In the genomic region with DNA sequence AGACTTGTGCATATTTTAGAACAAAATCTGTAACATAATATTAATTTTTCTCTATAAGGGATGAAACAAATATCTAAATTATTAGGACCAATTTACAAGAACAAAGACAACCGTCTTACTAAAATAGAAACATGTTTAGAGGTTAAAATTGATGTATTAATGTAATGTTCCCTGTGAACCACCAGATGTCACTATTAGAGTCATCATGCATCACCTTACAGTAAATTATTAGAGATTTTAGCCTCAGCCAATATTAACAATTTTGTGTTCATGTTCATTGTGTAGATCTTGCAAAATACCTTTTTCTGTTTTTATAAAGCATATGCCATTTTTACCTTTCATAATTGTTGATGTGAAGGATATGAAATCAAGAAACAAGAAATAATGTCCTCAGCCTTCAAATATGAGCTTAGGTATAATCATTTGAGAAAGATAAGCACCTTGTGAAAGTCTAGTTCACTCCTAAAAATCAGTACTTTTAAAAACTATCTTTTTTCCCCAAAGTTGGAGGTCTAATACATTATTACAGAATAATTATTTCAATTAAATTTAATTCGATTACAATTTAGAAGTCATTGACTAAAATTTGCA, we compare ENCODE assay signal across 7 cellular contexts.
DNase-seq lines count a peak whose midpoint lies in the region; ATAC-seq and TF ChIP-seq lines count a peak whose summit lies in the region.

No MANE protein-coding gene starts in this region.

- no peaks in the 10 kb centered on the region for H3K9me3 Mint-ChIP-seq in activated CD8-positive, alpha-beta memory T cell treated with anti-CD3 and anti-CD28 coated beads, Interleukin-2, amount 10 ng/mL, durations not matched to agents 7 days and 5 days (ENCODE audit: low read depth)

- peak; percentile 50; the same call in 1 of the 2 replicates for TF ChIP-seq CTCF in OCI-LY1 (IDR thresholded peaks at IDR 0.05; ENCODE audit: low read length)
- peak; percentile 47 for TF ChIP-seq CTCF in foreskin fibroblast (IDR thresholded peaks at IDR 0.05; ENCODE audit: low read depth, low read length)

- no peak overlapping the region for H2AFZ ChIP-seq in OCI-LY1 (ENCODE audit: low read length)

- H3K4me1 Mint-ChIP-seq in activated CD8-positive, alpha-beta memory T cell treated with anti-CD3 and anti-CD28 coated beads, Interleukin-2, amount 10 ng/mL, durations not matched to agents 7 days and 5 days = no peaks in the 10 kb centered on the region

- H3K27ac ChIP-seq in OCI-LY1 (ENCODE audit: low read depth, low read length, poor library complexity, severe bottlenecking) = no peak overlapping the region

- no peaks in the 10 kb centered on the region for H4K20me1 ChIP-seq in OCI-LY1 (ENCODE audit: insufficient read depth, low read length)

- CTCF ChIA-PET in activated CD8-positive, alpha-beta memory T cell treated with anti-CD3 and anti-CD28 coated beads, Interleukin-2, amount 10 ng/mL, durations not matched to agents 7 days and 5 days (lab: Charles Lee) = interaction anchor here (0.7 to 1.5 kb wide), 2 partner anchors 9 to 15 kb away, joined by 3 to 4 read pairs; no protein-coding TSS in a partner anchor

- H3K27ac Mint-ChIP-seq in activated CD8-positive, alpha-beta memory T cell treated with anti-CD3 and anti-CD28 coated beads, Interleukin-2, amount 10 ng/mL, durations not matched to agents 7 days and 5 days = no peak overlapping the region

- no peaks in the 10 kb centered on the region for H3K79me2 ChIP-seq in OCI-LY1 (ENCODE audit: insufficient read depth, low read length)

- ATAC-seq in GM18502 (IDR thresholded peaks at IDR 0.05; ENCODE audit: poor library complexity, unreplicated experiment) (peak; percentile 76), HG02885 (IDR thresholded peaks at IDR 0.05; ENCODE audit: poor library complexity, unreplicated experiment) (peak; percentile 77)
- ATAC-seq in activated CD8-positive, alpha-beta memory T cell treated with anti-CD3 and anti-CD28 coated beads, Interleukin-2, amount 10 ng/mL, durations not matched to agents 7 days and 5 days = no peak

- H3K4me3 ChIP-seq in OCI-LY1 (ENCODE audit: low read depth, low read length, poor library complexity, severe bottlenecking) = no peak overlapping the region
- no peak overlapping the region for H3K4me3 ChIP-seq in foreskin fibroblast (ENCODE audit: low read depth in 1 of 2, low read length in 2 of 2)

- no peak overlapping the region for H3K4me2 ChIP-seq in OCI-LY1 (ENCODE audit: low read length)

- no peaks in the 10 kb centered on the region for H3F3A ChIP-seq in OCI-LY1 (ENCODE audit: insufficient read depth, low read length)

- no peaks in the 10 kb centered on the region for H3K36me3 Mint-ChIP-seq in activated CD8-positive, alpha-beta memory T cell treated with anti-CD3 and anti-CD28 coated beads, Interleukin-2, amount 10 ng/mL, durations not matched to agents 7 days and 5 days

- H3K9ac ChIP-seq in OCI-LY1 (ENCODE audit: low read length) = no peak overlapping the region

- H3K4me1 ChIP-seq in OCI-LY1 (ENCODE audit: insufficient read depth, low read length, severe bottlenecking) = no peaks in the 10 kb centered on the region

- DNase-seq in foreskin fibroblast = peak in 1 of 2 donors; percentile 27
- no peak for DNase-seq in activated CD4-positive, alpha-beta T cell treated with anti-CD3 and anti-CD28 coated beads for 48 hours
- DNase-seq in stimulated activated naive CD4-positive, alpha-beta T cell (lab: John Stamatoyannopoulos, UW) = no peak
- DNase-seq in activated CD8-positive, alpha-beta memory T cell treated with anti-CD3 and anti-CD28 coated beads, Interleukin-2, amount 10 ng/mL, durations not matched to agents 7 days and 5 days = no peak

- H3K9me2 ChIP-seq in OCI-LY1 (ENCODE audit: low read depth, low read length) = no peaks in the 10 kb centered on the region

- H3K27me3 Mint-ChIP-seq in activated CD8-positive, alpha-beta memory T cell treated with anti-CD3 and anti-CD28 coated beads, Interleukin-2, amount 10 ng/mL, durations not matched to agents 7 days and 5 days = no peaks in the 10 kb centered on the region

- H3K4me3 Mint-ChIP-seq in activated CD8-positive, alpha-beta memory T cell treated with anti-CD3 and anti-CD28 coated beads, Interleukin-2, amount 10 ng/mL, durations not matched to agents 7 days and 5 days = no peak overlapping the region

- H3K36me3 ChIP-seq in OCI-LY1 (ENCODE audit: insufficient read depth, low read length) = no peaks in the 10 kb centered on the region

- no peaks in the 10 kb centered on the region for H3K9me3 ChIP-seq in OCI-LY1 (ENCODE audit: low read length)

- H3K27me3 ChIP-seq in OCI-LY1 (ENCODE audit: insufficient read depth, low read length) = no peaks in the 10 kb centered on the region
